10 cellular contexts compared by ENCODE assay signal in genomic region chr7:98619450-98620321, GRCh38. TPM values are rescaled to one million over a fixed set of nuclear protein-coding genes. Genes with fewer than 3 reads are reported as not detected.
DNase-seq lines count a peak whose midpoint lies in the region; ATAC-seq and TF ChIP-seq lines count a peak whose summit lies in the region.
"Had no signal": no experiment of that assay in that cellular context is flagged by ENCODE, and none has a peak within 500 bp of the region (broad histone marks: within the 10 kb centered on the region; RNA-seq: fewer than 3 reads in every experiment).

No MANE protein-coding gene starts in this region.

- H3K9me2 ChIP-seq in OCI-LY7 (ENCODE audit: insufficient read depth, low read length) (no peaks in the 10 kb centered on the region), hepatocyte (replicated peaks; ENCODE audit: insufficient read depth) (no peaks in the 10 kb centered on the region)

- peak overlapping the region; percentile 16; the same call in 1 of the 2 replicates for H3K4me2 ChIP-seq in OCI-LY7 (ENCODE audit: low read length)
- peak overlapping the region; percentile 54 for H3K4me2 ChIP-seq in hepatocyte

- BruUV-seq in OCI-LY7 (replicated peaks; lab: Mats Ljungman, UMichigan) = no TSS peak

- CTCF ChIA-PET in OCI-LY7 (lab: Charles Lee; ENCODE audit: unreplicated experiment) = no interaction called here

- DNase-seq in activated T-cell treated with anti-CD3 and anti-CD28 coated beads for 48 hours (ENCODE audit: low read depth) (peak; percentile 4), OCI-LY7 (ENCODE audit: low spot score) (no peak), hepatocyte (ENCODE audit: low spot score) (peak; percentile 21), thoracic aorta (ENCODE audit: low spot score) (no peak), mucosa of gallbladder (ENCODE audit: low spot score) (no peak), NCI-H187 treated with DMSO at 0.1 percent for 48 hours (lab: John Stamatoyannopoulos, UW) (no peak)
- DNase-seq in activated T-cell treated with anti-CD3 and anti-CD28 coated beads, Interleukin-2, amount 50 U/mL, for 72 hours = no peak
- DNase-seq: naive thymus-derived CD8-positive, alpha-beta T cell had no signal

- no peaks in the 10 kb centered on the region for H3K79me2 ChIP-seq in OCI-LY7 (ENCODE audit: insufficient read depth, low read depth, low read length)
- no peaks in the 10 kb centered on the region for H3K79me2 ChIP-seq in hepatocyte

- 27% methylated on average over 27 of the region's 27 CpGs for WGBS in hepatocyte (ENCODE audit: low lambda C conversion rate, missing lambda C conversion rate)

- H3K27me3 Mint-ChIP-seq in activated T-cell treated with anti-CD3 and anti-CD28 coated beads, Interleukin-2, amount 50 U/mL, for 72 hours (ENCODE audit: low read depth) = peaks cover 44% of the 10 kb centered on the region

- H2AFZ ChIP-seq in OCI-LY7 (ENCODE audit: low read length) (peak overlapping the region; percentile 45; the same call in 1 of the 2 replicates), hepatocyte (no peak overlapping the region)

- H3K36me3 Mint-ChIP-seq in activated T-cell treated with anti-CD3 and anti-CD28 coated beads, Interleukin-2, amount 50 U/mL, for 72 hours (ENCODE audit: insufficient read depth in 2 of 2) = peaks cover 0 to 1% of the 10 kb centered on the region in 2 donors

- peaks cover 9% of the 10 kb centered on the region for H3K4me1 ChIP-seq in OCI-LY7 (ENCODE audit: insufficient read depth, low read length, poor library complexity, severe bottlenecking)
- H3K4me1 ChIP-seq in hepatocyte (ENCODE audit: insufficient read depth) = no peaks in the 10 kb centered on the region
- H3K4me1 ChIP-seq in thoracic aorta (ENCODE audit: control insufficient read depth in 1 of 2, low read depth in 2 of 2) = peaks cover 0 to 24% of the 10 kb centered on the region in 2 donors

- H3K36me3 ChIP-seq in OCI-LY7 (ENCODE audit: insufficient read depth, low read length) (no peaks in the 10 kb centered on the region), hepatocyte (replicated peaks; ENCODE audit: insufficient read depth, low read depth) (no peaks in the 10 kb centered on the region), thoracic aorta (no peaks in the 10 kb centered on the region)

- H3K9me3 ChIP-seq in OCI-LY7 (ENCODE audit: low read length) (no peaks in the 10 kb centered on the region), hepatocyte (ENCODE audit: low read depth) (no peaks in the 10 kb centered on the region), thoracic aorta (no peaks in the 10 kb centered on the region)

- H3K27ac Mint-ChIP-seq in activated T-cell treated with anti-CD3 and anti-CD28 coated beads, Interleukin-2, amount 50 U/mL, for 72 hours = no peak overlapping the region
- H3K27ac Mint-ChIP-seq: naive thymus-derived CD8-positive, alpha-beta T cell; stimulated activated naive CD8-positive, alpha-beta T cell treated with anti-CD3 and anti-CD28 coated beads, Interleukin-15, Interleukin-2, amounts not matched to agents 100 ng/mL and 50 ng/mL, for 24 hours had no signal

- H3K4me3 Mint-ChIP-seq in activated T-cell treated with anti-CD3 and anti-CD28 coated beads, Interleukin-2, amount 50 U/mL, for 72 hours = peak overlapping the region in 1 of 2 donors; percentile 36
- H3K4me3 Mint-ChIP-seq: naive thymus-derived CD8-positive, alpha-beta T cell had no signal

- no peak overlapping the region for H3K27ac ChIP-seq in OCI-LY7 (ENCODE audit: low read depth, low read length, poor library complexity, severe bottlenecking)
- no peak overlapping the region for H3K27ac ChIP-seq in hepatocyte
- no peak overlapping the region for H3K27ac ChIP-seq in thoracic aorta

- ATAC-seq in activated T-cell treated with anti-CD3 and anti-CD28 coated beads, Interleukin-2, amount 50 U/mL, for 72 hours (replicated peaks in 1 of 2) = no peak
- ATAC-seq in thoracic aorta (ENCODE audit: insufficient number of reproducible peaks, low FRiP score, low read depth) (no peak), GM19463 (IDR thresholded peaks at IDR 0.05; ENCODE audit: unreplicated experiment) (no peak)
- ATAC-seq: naive thymus-derived CD8-positive, alpha-beta T cell had no signal

- intact Hi-C loops in OCI-LY7 (cut with micrococcal nuclease; ENCODE audit: unreplicated experiment) = no loop called here

- TF ChIP-seq CTCF in OCI-LY7 (conservative IDR thresholded peaks at IDR 0.05; ENCODE audit: low read length) = no peak
- TF ChIP-seq CTCF in hepatocyte (IDR thresholded peaks at IDR 0.05; ENCODE audit: poor library complexity) = no peak
- TF ChIP-seq CTCF in thoracic aorta (IDR thresholded peaks at IDR 0.05) = no peak

- H4K20me1 ChIP-seq in OCI-LY7 (ENCODE audit: insufficient read depth, low read length) (no peaks in the 10 kb centered on the region), hepatocyte (ENCODE audit: insufficient read depth, poor library complexity, severe bottlenecking) (no peaks in the 10 kb centered on the region)

- peaks cover 14% of the 10 kb centered on the region for H3K4me1 Mint-ChIP-seq in activated T-cell treated with anti-CD3 and anti-CD28 coated beads, Interleukin-2, amount 50 U/mL, for 72 hours (ENCODE audit: low read depth)

- H3K9me3 Mint-ChIP-seq in activated T-cell treated with anti-CD3 and anti-CD28 coated beads, Interleukin-2, amount 50 U/mL, for 72 hours = no peaks in the 10 kb centered on the region
- H3K9me3 Mint-ChIP-seq: stimulated activated naive CD8-positive, alpha-beta T cell treated with anti-CD3 and anti-CD28 coated beads, Interleukin-15, Interleukin-2, amounts not matched to agents 100 ng/mL and 50 ng/mL, for 24 hours had no signal

- peaks cover 70% of the 10 kb centered on the region for H3K27me3 ChIP-seq in hepatocyte
- H3K27me3 ChIP-seq in thoracic aorta (replicated peaks; ENCODE audit: insufficient read depth) = no peaks in the 10 kb centered on the region

- POLR2A ChIA-PET in OCI-LY7 (lab: Charles Lee) = interaction anchor here (0.7 to 1.0 kb wide), 3 partner anchors 11 to 457 kb away, joined by 3 to 4 read pairs (median 3); no protein-coding TSS in a partner anchor

- no peak overlapping the region for H3K4me3 ChIP-seq in OCI-LY7 (ENCODE audit: low read depth, low read length, poor library complexity, severe bottlenecking)
- no peak overlapping the region for H3K4me3 ChIP-seq in hepatocyte
- peak overlapping the region; percentile 79 for H3K4me3 ChIP-seq in thoracic aorta

RNA-seq across cellular contexts. Expression of gene NPTX2, which starts 2.6 kb away (rescaled TPM):
- under 1 TPM in 1 of 2 donors, not detected in 1; 0.09 TPM for total RNA-seq in activated T-cell treated with anti-CD3 and anti-CD28 coated beads, Interleukin-2, amount 50 U/mL, for 72 hours
- not detected in 2 replicates for total RNA-seq in OCI-LY7 (2014; rRNA removed; shearing (Covaris generic))
- total RNA-seq in OCI-LY7 (2022) = not detected in 2 replicates
- total RNA-seq in hepatocyte = 3.0 TPM in 2 replicates
- 2.2 and 5.5 TPM in 2 replicates for polyA plus RNA-seq in hepatocyte
- total RNA-seq in thoracic aorta = 10 to 100 TPM; 55.7 to 99.9 TPM
- 2.7 TPM for total RNA-seq in mucosa of gallbladder
- total RNA-seq: naive thymus-derived CD8-positive, alpha-beta T cell had no signal
- polyA plus RNA-seq: naive thymus-derived CD8-positive, alpha-beta T cell had no signal

Comparison
In these comparisons a context has a peak if more than half of its experiments do, and no peak if none do; other contexts are left out.
1. DNase-seq: peak in activated T-cell treated with anti-CD3 and anti-CD28 coated beads for 48 hours (single experiment) and hepatocyte (single experiment); none in activated T-cell treated with anti-CD3 and anti-CD28 coated beads, Interleukin-2, amount 50 U/mL, for 72 hours (0 of 2), OCI-LY7 (single experiment), thoracic aorta (single experiment), mucosa of gallbladder (single experiment) and NCI-H187 treated with DMSO at 0.1 percent for 48 hours (single experiment).
2. RNA of gene NPTX2, which starts 2.6 kb away (total RNA-seq): 55.7 to 99.9 TPM in thoracic aorta; 3.0 TPM in hepatocyte, 2.7 TPM in mucosa of gallbladder (single experiment), 0.09 TPM in activated T-cell treated with anti-CD3 and anti-CD28 coated beads, Interleukin-2, amount 50 U/mL, for 72 hours and not detected in OCI-LY7; every median in the first group is over 10 times any median in the second.